ENCODE assay signal across 8 cellular contexts in the genomic region with DNA sequence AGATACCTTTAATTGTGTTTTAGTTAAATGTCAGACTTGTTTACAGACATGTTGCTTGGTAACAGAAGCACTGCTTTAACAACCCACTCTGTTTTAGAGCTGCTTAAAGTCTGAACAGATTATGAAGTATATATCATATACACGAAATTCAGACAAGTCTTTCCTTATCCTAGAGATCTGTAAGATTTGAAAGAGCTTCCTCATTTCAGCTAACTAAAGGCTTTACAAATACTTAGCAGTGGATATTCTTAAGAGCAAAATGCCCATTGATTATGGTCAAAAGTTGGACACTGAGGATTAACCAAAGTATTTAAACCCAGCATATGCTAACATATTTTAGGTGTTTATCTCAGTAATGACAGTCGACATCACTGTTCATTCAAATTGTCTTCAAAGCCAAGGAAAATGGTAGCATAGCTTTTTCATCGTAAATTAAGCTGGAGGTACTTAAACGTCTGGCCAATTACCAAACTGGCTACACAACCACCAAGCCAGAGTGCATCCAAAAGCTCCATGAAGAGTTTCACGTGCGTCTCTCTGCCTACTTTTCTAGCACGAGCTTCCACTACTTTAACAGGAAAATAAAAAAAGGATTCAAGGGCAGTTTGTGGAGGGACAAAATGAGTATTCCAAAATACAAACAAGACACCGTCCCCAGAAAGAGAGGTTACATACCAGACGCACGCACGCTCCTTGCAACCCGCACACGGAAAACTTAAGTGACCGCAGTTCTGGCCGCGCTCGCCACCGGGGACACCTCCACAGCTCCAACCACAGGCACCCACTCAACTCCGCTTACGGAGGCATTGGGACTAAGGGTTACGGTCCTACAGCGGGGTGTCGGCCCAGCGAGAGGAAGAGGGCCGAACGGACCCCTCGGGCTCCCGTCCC. TPM values are rescaled to one million over a fixed set of nuclear protein-coding genes. Genes with fewer than 3 reads are reported as not detected.
DNase-seq lines count a peak whose midpoint lies in the region; ATAC-seq, FAIRE-seq and TF ChIP-seq lines count a peak whose summit lies in the region.

No MANE protein-coding gene starts in this region.

- no peak for FAIRE-seq in astrocyte (lab: Jason Lieb, UNC)

- no peaks in the 10 kb centered on the region for H3K27me3 Mint-ChIP-seq in astrocyte (ENCODE audit: low read depth, unreplicated experiment)

- H3K27ac ChIP-seq in astrocyte (ENCODE audit: low read depth, low read length): peak overlapping the region; percentile 83
- peak overlapping the region; percentile 42 to 95 (median 88) for H3K27ac ChIP-seq in skin epidermis

- H4K20me1 ChIP-seq in astrocyte (ENCODE audit: insufficient read depth, low read length): no peaks in the 10 kb centered on the region

- peak overlapping the region; percentile 89 for H3K9ac ChIP-seq in astrocyte (ENCODE audit: low read length)

- H3K27ac Mint-ChIP-seq in astrocyte (ENCODE audit: unreplicated experiment): peak overlapping the region; percentile 88

- H3K4me1 ChIP-seq in astrocyte (ENCODE audit: insufficient read depth, low read length): peaks cover 10% of the 10 kb centered on the region

- ATAC-seq in HG02884 (IDR thresholded peaks at IDR 0.05; ENCODE audit: unreplicated experiment): peak; percentile 34

- no peak for TF ChIP-seq CTCF in astrocyte (IDR thresholded peaks at IDR 0.05; ENCODE audit: insufficient read depth, low read depth, low read length)

- H3K79me2 ChIP-seq in astrocyte (ENCODE audit: insufficient read depth, low read length): peaks cover 23% of the 10 kb centered on the region

- no peaks in the 10 kb centered on the region for H3K9me3 Mint-ChIP-seq in astrocyte (ENCODE audit: unreplicated experiment)

- H3K27me3 ChIP-seq in astrocyte (ENCODE audit: insufficient read depth, low read length): no peaks in the 10 kb centered on the region

- peaks cover 2% of the 10 kb centered on the region for H3K4me1 Mint-ChIP-seq in astrocyte (ENCODE audit: low read depth, unreplicated experiment)

- DNase-seq in activated gamma-delta T cell (lab: John Stamatoyannopoulos, UW) (peak; percentile 49), activated gamma-delta T cell treated with Interleukin-2 at 50 U/mL for 16 hours (no peak), NCI-H2227 treated with DMSO at 0.1 percent for 48 hours (lab: John Stamatoyannopoulos, UW) (peak; percentile 54), astrocyte (ENCODE audit: low read depth) (peak; percentile 37)
- DNase-seq in stimulated activated CD4-positive, alpha-beta T cell treated with anti-CD3 and anti-CD28 coated beads, Interleukin-4, amount 100 ng/mL, for 1 hour: no peak

- peak overlapping the region; percentile 97 for H3K4me3 Mint-ChIP-seq in astrocyte (ENCODE audit: unreplicated experiment)

- peaks cover 9% of the 10 kb centered on the region for H3K36me3 Mint-ChIP-seq in astrocyte (ENCODE audit: low read depth, unreplicated experiment)

- H3K4me3 ChIP-seq in astrocyte (ENCODE audit: insufficient read depth, low read depth, low read length): peak overlapping the region; percentile 83
- peak overlapping the region; percentile 86 for H3K4me3 ChIP-seq in iPS-11a (ENCODE audit: low read depth, low read length)
- H3K4me3 ChIP-seq in skin epidermis: peak overlapping the region; percentile 61 to 91 (median 79)

- no peaks in the 10 kb centered on the region for H3K36me3 ChIP-seq in astrocyte (ENCODE audit: insufficient read depth, low read length)

- no peaks in the 10 kb centered on the region for H3K9me3 ChIP-seq in astrocyte (ENCODE audit: insufficient read depth, low read depth, low read length)

- peak overlapping the region; percentile 91 for H2AFZ ChIP-seq in astrocyte (ENCODE audit: low read depth, low read length)

- H3K4me2 ChIP-seq in astrocyte (ENCODE audit: low read length): peak overlapping the region; percentile 85

RNA-seq across cellular contexts. Expression of a gene that starts 0.5 kb away (rescaled TPM):
- total RNA-seq in astrocyte: 12.4 TPM in 2 replicates

Comparison
In these comparisons a context has a peak if more than half of its experiments do, and no peak if none do; other contexts are left out.
1. DNase-seq: peak in activated gamma-delta T cell (single experiment), NCI-H2227 treated with DMSO at 0.1 percent for 48 hours (single experiment) and astrocyte (single experiment); none in activated gamma-delta T cell treated with Interleukin-2 at 50 U/mL for 16 hours (single experiment) and stimulated activated CD4-positive, alpha-beta T cell treated with anti-CD3 and anti-CD28 coated beads, Interleukin-4, amount 100 ng/mL, for 1 hour (single experiment).
2. Peak in every context shown above with its lines, with median percentiles within 50 percentile points of each other: H3K4me3 ChIP-seq.